In the genomic region with DNA sequence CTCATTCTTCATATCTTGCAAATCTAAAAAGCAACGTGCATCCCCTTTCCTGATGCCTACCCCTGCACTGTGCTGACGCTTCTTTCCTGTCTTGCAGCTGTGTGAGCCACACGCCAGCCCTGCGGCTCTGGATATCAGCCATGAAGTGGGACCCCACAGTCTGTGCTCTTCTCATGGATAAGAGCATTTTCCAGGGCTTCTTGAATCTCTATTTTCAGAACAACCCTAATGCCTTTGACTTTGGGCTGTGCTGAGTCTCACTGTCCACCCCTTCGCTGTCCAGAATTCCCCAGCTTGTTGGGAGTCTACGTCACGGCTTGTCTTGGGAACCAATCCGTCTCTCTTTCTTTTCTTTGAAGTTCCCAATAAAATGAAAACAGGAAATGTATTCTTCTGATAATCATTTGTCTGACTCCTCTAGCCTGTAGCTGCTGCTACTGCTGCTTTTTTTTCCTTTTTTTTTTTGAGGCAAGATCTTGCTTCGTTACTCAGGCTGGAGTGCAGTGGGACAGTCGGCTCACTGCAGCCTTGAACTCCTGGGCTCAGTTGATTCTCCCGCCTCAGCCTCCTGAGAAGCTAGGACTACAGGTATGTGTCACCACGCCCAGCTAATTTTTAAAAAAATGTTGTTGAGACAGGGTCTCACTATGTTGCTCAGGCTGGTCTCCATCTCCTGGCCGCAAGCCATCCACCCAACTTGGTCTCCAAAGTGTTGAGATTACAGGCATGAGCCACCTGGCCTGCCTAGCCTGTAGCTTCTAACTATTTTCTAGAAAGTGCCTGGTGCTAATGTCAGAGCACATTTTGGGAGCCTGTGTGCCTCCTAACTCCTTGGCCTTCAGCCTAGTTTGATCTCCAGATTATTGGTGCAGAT, we compare ENCODE assay signal across 11 cellular contexts. TPM values are rescaled to one million over a fixed set of nuclear protein-coding genes. Genes with fewer than 3 reads are reported as not detected.
DNase-seq lines count a peak whose midpoint lies in the region; ATAC-seq and TF ChIP-seq lines count a peak whose summit lies in the region.
"Had no signal": no experiment of that assay in that cellular context is flagged by ENCODE, and none has a peak within 500 bp of the region (broad histone marks: within the 10 kb centered on the region; RNA-seq: fewer than 3 reads in every experiment).

No MANE protein-coding gene starts in this region.

- POLR2A ChIA-PET in BJ (lab: Charles Lee) = interaction anchor here (0.6 kb wide), 1 partner anchor 29 kb away, joined by 8 read pairs; no protein-coding TSS in a partner anchor

- H3K36me3 ChIP-seq in BJ (ENCODE audit: control insufficient read depth, insufficient read depth, low read length) (no peaks in the 10 kb centered on the region), adrenal gland (replicated peaks in 1 of 2) (no peaks in the 10 kb centered on the region), rectal smooth muscle tissue (ENCODE audit: control insufficient read depth, insufficient read depth, low read length) (no peaks in the 10 kb centered on the region)

- no peak overlapping the region for H3K27ac Mint-ChIP-seq in stimulated activated memory B cell treated with anti-CD40 and anti-IgM and Interleukin-4, amounts not matched to agents 10 μg/mL and 1 μg/mL and 100 μg/mL, for 72 hours
- H3K27ac Mint-ChIP-seq: stimulated activated effector memory CD8-positive, alpha-beta T cell treated with anti-CD3 and anti-CD28 coated beads, Interleukin-12 subunit alpha, Interleukin-12 subunit beta, amount 100 ng/mL, for 72 hours had no signal

- H3K4me3 ChIP-seq in BJ (ENCODE audit: low read depth, low read length) = no peak overlapping the region
- no peak overlapping the region for H3K4me3 ChIP-seq in adrenal gland
- H3K4me3 ChIP-seq in rectal smooth muscle tissue (ENCODE audit: low read length) = no peak overlapping the region

- no peaks in the 10 kb centered on the region for H3K9me3 Mint-ChIP-seq in stimulated activated memory B cell treated with anti-CD40 and anti-IgM and Interleukin-4, amounts not matched to agents 10 μg/mL and 1 μg/mL and 100 μg/mL, for 72 hours
- H3K9me3 Mint-ChIP-seq: stimulated activated effector memory CD8-positive, alpha-beta T cell treated with anti-CD3 and anti-CD28 coated beads, Interleukin-12 subunit alpha, Interleukin-12 subunit beta, amount 100 ng/mL, for 72 hours had no signal

- H3K36me3 Mint-ChIP-seq in stimulated activated memory B cell treated with anti-CD40 and anti-IgM and Interleukin-4, amounts not matched to agents 10 μg/mL and 1 μg/mL and 100 μg/mL, for 72 hours = no peaks in the 10 kb centered on the region
- H3K36me3 Mint-ChIP-seq: stimulated activated effector memory CD8-positive, alpha-beta T cell treated with anti-CD3 and anti-CD28 coated beads, Interleukin-12 subunit alpha, Interleukin-12 subunit beta, amount 100 ng/mL, for 72 hours had no signal

- no peak for TF ChIP-seq CTCF in BJ (IDR thresholded peaks at IDR 0.05; ENCODE audit: insufficient read depth, low read depth, low read length)
- no peak for TF ChIP-seq CTCF in adrenal gland (IDR thresholded peaks at IDR 0.05)

- H3K27me3 ChIP-seq in BJ (ENCODE audit: control insufficient read depth, insufficient read depth, low read length) (no peaks in the 10 kb centered on the region), adrenal gland (no peaks in the 10 kb centered on the region), rectal smooth muscle tissue (ENCODE audit: control insufficient read depth, insufficient read depth, low read length) (no peaks in the 10 kb centered on the region)

- peaks cover 31% of the 10 kb centered on the region for H3K27me3 Mint-ChIP-seq in stimulated activated memory B cell treated with anti-CD40 and anti-IgM and Interleukin-4, amounts not matched to agents 10 μg/mL and 1 μg/mL and 100 μg/mL, for 72 hours

- no peaks in the 10 kb centered on the region for H3K9me3 ChIP-seq in adrenal gland (replicated peaks in 1 of 3)

- DNase-seq in BJ (ENCODE audit: low read depth) = peak; percentile 36
- peak in 2 of 7 donors; percentile 45 to 67 for DNase-seq in adrenal gland
- DNase-seq in left cardiac atrium = peak; percentile 64
- no peak for DNase-seq in NCI-H2029 (lab: John Stamatoyannopoulos, UW)
- DNase-seq in NCI-H446 treated with DMSO at 0.1 percent for 48 hours (lab: John Stamatoyannopoulos, UW) = no peak
- DNase-seq: COR-L47, NCI-H510A had no signal

- no peak overlapping the region for H3K4me3 Mint-ChIP-seq in stimulated activated memory B cell treated with anti-CD40 and anti-IgM and Interleukin-4, amounts not matched to agents 10 μg/mL and 1 μg/mL and 100 μg/mL, for 72 hours
- H3K4me3 Mint-ChIP-seq: stimulated activated effector memory CD8-positive, alpha-beta T cell treated with anti-CD3 and anti-CD28 coated beads, Interleukin-12 subunit alpha, Interleukin-12 subunit beta, amount 100 ng/mL, for 72 hours had no signal

- no peaks in the 10 kb centered on the region for H3K4me1 Mint-ChIP-seq in stimulated activated memory B cell treated with anti-CD40 and anti-IgM and Interleukin-4, amounts not matched to agents 10 μg/mL and 1 μg/mL and 100 μg/mL, for 72 hours

- CTCF ChIA-PET in BJ (lab: Yijun Ruan, JAX) = interaction anchor here (0.9 to 2.3 kb wide), 12 partner anchors 8 to 55 kb away, joined by 3 to 11 read pairs (median 4); partner anchors contain the start of genes CFAP58 and ITPRIP

- H3K9ac ChIP-seq in rectal smooth muscle tissue (ENCODE audit: low read length) = no peak overlapping the region

- H3K27ac ChIP-seq in adrenal gland (peak overlapping the region; percentile 51 to 92 (median 73)), rectal smooth muscle tissue (ENCODE audit: low read depth, low read length) (peak overlapping the region; percentile 65)

- intact Hi-C loops in adrenal gland (cut with DNase I) (no loop called here), left cardiac atrium (cut with DNase I) (loop anchor here in 1 of 2 donors (5.0 kb wide), 1 partner anchor 38 kb away; the partner anchor contains the start of gene ITPRIP)

- peaks cover 0 to 7% of the 10 kb centered on the region in 2 donors for H3K4me1 ChIP-seq in adrenal gland (replicated peaks in 1 of 2)
- peaks cover 16% of the 10 kb centered on the region for H3K4me1 ChIP-seq in rectal smooth muscle tissue (ENCODE audit: control insufficient read depth, insufficient read depth, low read length)

- ATAC-seq in left cardiac atrium = peak; percentile 25 to 28
- ATAC-seq in HG02884 (IDR thresholded peaks at IDR 0.05; ENCODE audit: unreplicated experiment) = no peak
- ATAC-seq in stimulated activated memory B cell treated with anti-CD40 and anti-IgM and Interleukin-4, amounts not matched to agents 10 μg/mL and 1 μg/mL and 100 μg/mL, for 72 hours = no peak
- ATAC-seq: stimulated activated effector memory CD8-positive, alpha-beta T cell treated with anti-CD3 and anti-CD28 coated beads, Interleukin-12 subunit alpha, Interleukin-12 subunit beta, amount 100 ng/mL, for 72 hours had no signal

- 56 to 60% (median 58%) methylated on average over 13 of the region's 13 CpGs for WGBS in adrenal gland, 4 donors

- no peak for TF ChIP-seq POLR2A in adrenal gland (IDR thresholded peaks at IDR 0.05)

RNA-seq across cellular contexts. Expression of gene GSTO2, which starts 30.3 kb away (rescaled TPM):
- 4.9 and 7.0 TPM in 2 replicates for polyA plus RNA-seq in BJ (2011; rRNA removed)
- 2.5 and 2.9 TPM in 2 replicates for polyA minus RNA-seq in BJ (2011; rRNA and poly(A)+ RNA removed)
- total RNA-seq in adrenal gland = 1 to 10 TPM; 3.7 to 8.2 (median 6.2) TPM
- polyA plus RNA-seq in adrenal gland = 10 to 100 TPM in 1 of 3 donors, 1 to 10 TPM in 2; 6.5 to 13.6 (median 7.9) TPM
- under 1 TPM; 0.82 to 0.92 TPM for total RNA-seq in left cardiac atrium

RNA-seq across cellular contexts. Expression of gene ITPRIP, which starts 39.0 kb away (rescaled TPM):
- polyA plus RNA-seq in BJ (2011; rRNA removed) = 24.4 and 33.6 TPM in 2 replicates
- polyA minus RNA-seq in BJ (2011; rRNA and poly(A)+ RNA removed) = 25.3 and 28.0 TPM in 2 replicates
- total RNA-seq in adrenal gland = 10 to 100 TPM; 18.3 to 27.0 (median 21.9) TPM
- polyA plus RNA-seq in adrenal gland = 10 to 100 TPM; 11.4 to 13.1 (median 12.1) TPM
- 10 to 100 TPM; 45.4 to 90.7 TPM for total RNA-seq in left cardiac atrium

RNA-seq across cellular contexts. Expression of gene GSTO1, which starts 44.6 kb away (rescaled TPM):
- polyA plus RNA-seq in BJ (2011; rRNA removed) (79.3 and 149 TPM in 2 replicates), adrenal gland (100 to 1,000 TPM; 130 to 203 (median 192) TPM)
- 29.9 and 36.8 TPM in 2 replicates for polyA minus RNA-seq in BJ (2011; rRNA and poly(A)+ RNA removed)
- total RNA-seq in adrenal gland (100 to 1,000 TPM; 108 to 186 (median 153) TPM), left cardiac atrium (100 to 1,000 TPM; 134 to 255 TPM)

RNA-seq across cellular contexts. Expression of gene CFAP58, which starts 54.4 kb away (rescaled TPM):
- 0.23 and 0.37 TPM in 2 replicates for polyA plus RNA-seq in BJ (2011; rRNA removed)
- polyA minus RNA-seq in BJ (2011; rRNA and poly(A)+ RNA removed) = 0.09 and 0.10 TPM in 2 replicates
- 1 to 10 TPM in 2 of 8 donors, under 1 TPM in 6; 0.11 to 2.9 (median 0.67) TPM for total RNA-seq in adrenal gland
- 1 to 10 TPM in 2 of 3 donors, under 1 TPM in 1; 0.42 to 1.3 (median 1.1) TPM for polyA plus RNA-seq in adrenal gland
- 1 to 10 TPM; 2.4 to 3.8 TPM for total RNA-seq in left cardiac atrium

Comparison
In these comparisons a context has a peak if more than half of its experiments do, and no peak if none do; other contexts are left out.
1. DNase-seq: peak in BJ (single experiment) and left cardiac atrium (single experiment); none in NCI-H2029 (single experiment) and NCI-H446 treated with DMSO at 0.1 percent for 48 hours (single experiment).
2. ATAC-seq: peak in left cardiac atrium (2 of 2); none in HG02884 (single experiment) and stimulated activated memory B cell treated with anti-CD40 and anti-IgM and Interleukin-4, amounts not matched to agents 10 μg/mL and 1 μg/mL and 100 μg/mL, for 72 hours (single experiment).